28 cellular contexts compared by ENCODE assay signal in genomic region chr18:50179465-50179864, GRCh38. TPM values are rescaled to one million over a fixed set of nuclear protein-coding genes. Genes with fewer than 3 reads are reported as not detected.
DNase-seq lines count a peak whose midpoint lies in the region; ATAC-seq, FAIRE-seq and TF ChIP-seq lines count a peak whose summit lies in the region.
"Had no signal": no experiment of that assay in that cellular context is flagged by ENCODE, and none has a peak within 500 bp of the region (broad histone marks: within the 10 kb centered on the region; RNA-seq: fewer than 3 reads in every experiment).

No MANE protein-coding gene starts in this region.

- no peak overlapping the region for H2AK5ac ChIP-seq in H9 (ENCODE audit: insufficient read length, low read length)

- no peak overlapping the region for H4K8ac ChIP-seq in H9 (replicated peaks; ENCODE audit: insufficient read length, low read depth, low read length)

- peaks cover 5% of the 10 kb centered on the region; the same call in 1 of the 2 replicates for H3K27me3 Mint-ChIP-seq in H9 (ENCODE audit: low read depth)
- H3K27me3 Mint-ChIP-seq in activated T-cell treated with anti-CD3 and anti-CD28 coated beads, Interleukin-2, amount 50 U/mL, for 4 hours (ENCODE audit: low read depth) = peaks cover 32% of the 10 kb centered on the region

- no peak overlapping the region for H3K27ac ChIP-seq in HEK293 (ENCODE audit: extremely low read depth, low read depth, low read length)
- H3K27ac ChIP-seq in H9 (ENCODE audit: insufficient read length, low read depth, low read length) = no peak overlapping the region
- H3K27ac ChIP-seq in HepG2 (ENCODE audit: extremely low read length, insufficient read depth, low read length) = no peak overlapping the region
- H3K27ac ChIP-seq: BLaER1 had no signal

- H3K9me3 ChIP-seq in HEK293 (ENCODE audit: control insufficient read depth, insufficient read depth, low read depth, low read length) = no peaks in the 10 kb centered on the region
- no peaks in the 10 kb centered on the region for H3K9me3 ChIP-seq in H9 (ENCODE audit: control insufficient read depth, low read depth, low read length)
- H3K9me3 ChIP-seq in HepG2 (ENCODE audit: low read length) = no peaks in the 10 kb centered on the region
- H3K9me3 ChIP-seq: BE2C, BLaER1 had no signal

- H4K91ac ChIP-seq in H9 (ENCODE audit: insufficient read length, low read depth, low read length) = no peak overlapping the region

- no peak overlapping the region for H2BK15ac ChIP-seq in H9 (ENCODE audit: low read depth, low read length)

- H3K4me3 ChIP-seq in HEK293 (ENCODE audit: low read depth, low read length) (no peak overlapping the region), HepG2 (replicated peaks in 1 of 3; ENCODE audit: insufficient read depth in 1 of 3, low read depth in 2 of 3, low read length in 3 of 3) (no peak overlapping the region)
- H3K4me3 ChIP-seq: BLaER1 had no signal

- intact Hi-C loops in HepG2 (cut with micrococcal nuclease; ENCODE audit: unreplicated experiment) = no loop called here

- no peak for FAIRE-seq in HepG2 (lab: Jason Lieb, UNC)
- FAIRE-seq: A204.1, G401.6, GM12891, GM18507 had no signal

- H3K79me2 ChIP-seq in H9 (ENCODE audit: insufficient read depth, low read length) (no peaks in the 10 kb centered on the region), HepG2 (ENCODE audit: insufficient read depth, low read length) (peaks cover 1% of the 10 kb centered on the region)

- no peak overlapping the region for H3K4me3 Mint-ChIP-seq in stimulated activated effector memory CD8-positive, alpha-beta T cell treated with anti-CD3 and anti-CD28 coated beads, Interleukin-12 subunit alpha, Interleukin-12 subunit beta, amount 100 ng/mL, for 72 hours
- no peak overlapping the region for H3K4me3 Mint-ChIP-seq in H9
- no peak overlapping the region for H3K4me3 Mint-ChIP-seq in activated T-cell treated with anti-CD3 and anti-CD28 coated beads, Interleukin-2, amount 50 U/mL, for 4 hours
- H3K4me3 Mint-ChIP-seq: CD14-positive monocyte; CD4-positive, alpha-beta memory T cell; CD4-positive, CD25-positive, alpha-beta regulatory T cell; CD8-positive, alpha-beta memory T cell had no signal

- no peak overlapping the region for H3K14ac ChIP-seq in H9 (ENCODE audit: insufficient read depth, low read length)

- no peak overlapping the region for H2BK5ac ChIP-seq in H9 (ENCODE audit: insufficient read length, low read length)

- TF ChIP-seq POLR2A in HepG2 (IDR thresholded peaks at IDR 0.05; ENCODE audit: insufficient read depth in 1 of 2, low read depth in 2 of 2, low read length in 2 of 2) = no peak

- no peak overlapping the region for H3K18ac ChIP-seq in H9 (ENCODE audit: insufficient read length, low read depth, low read length)

- no peak overlapping the region for H3K56ac ChIP-seq in H9 (ENCODE audit: insufficient read length, low read depth, low read length)

- TF ChIP-seq EP300 in HepG2 (IDR thresholded peaks at IDR 0.05; ENCODE audit: low read depth in 2 of 2, low read length in 2 of 2) (no peak), HepG2 (CRISPR knock-in tag; IDR thresholded peaks at IDR 0.05; ENCODE audit: borderline replicate concordance) (no peak)

- no peak for TF ChIP-seq RAD21 in HepG2 (CRISPR knock-in tag; IDR thresholded peaks at IDR 0.05)

- H3K9ac ChIP-seq in H9 (ENCODE audit: extremely low read depth, insufficient read length, low read length) = no peak overlapping the region
- no peak overlapping the region for H3K9ac ChIP-seq in HepG2 (ENCODE audit: insufficient read depth, low read depth, low read length)
- H3K9ac ChIP-seq: BLaER1 had no signal

- H2BK12ac ChIP-seq in H9 (ENCODE audit: insufficient read length, low read depth, low read length) = no peak overlapping the region

- in situ Hi-C loops in GM13977 (cut with MboI; ENCODE audit: low pct_unique_long_range_greater_than_20kb, low sequenced_read_pairs, unreplicated experiment) (no loop called here), HepG2 (cut with HindIII; ENCODE audit: extremely low pct_ligation_motif_present, low pct_unique_long_range_greater_than_20kb) (no loop called here)

- H2BK20ac ChIP-seq in H9 (ENCODE audit: low read depth, low read length, poor library complexity, severe bottlenecking) = no peak overlapping the region

- DNase-seq in cerebellum (ENCODE audit: low spot score) (peak; percentile 70), pons (ENCODE audit: low spot score) (peak; percentile 7), H9 (no peak), GM13977 (ENCODE audit: low spot score) (no peak), HepG2 (ENCODE audit: low spot score) (no peak)
- no peak for DNase-seq in stimulated activated effector memory CD8-positive, alpha-beta T cell treated with anti-CD3 and anti-CD28 coated beads, Interleukin-12 subunit alpha, Interleukin-12 subunit beta, amount 100 ng/mL, for 72 hours (ENCODE audit: low spot score in 2 of 2)
- DNase-seq in activated T-cell treated with anti-CD3 and anti-CD28 coated beads, Interleukin-2, amount 50 U/mL, for 4 hours = no peak
- DNase-seq: 8988T; ACHN; BE2C; CD4-positive, alpha-beta memory T cell; CD4-positive, CD25-positive, alpha-beta regulatory T cell; CD8-positive, alpha-beta memory T cell; COR-L47; DMS 273 treated with DMSO at 0.1 percent for 48 hours; DMS153; DMS53; DMS79; DND-41; EL; GF-D8 had no signal

- H3K4me2 ChIP-seq in H9 (ENCODE audit: insufficient read depth, insufficient read length, low read length) (no peak overlapping the region), HepG2 (ENCODE audit: low read depth, low read length) (no peak overlapping the region)
- H3K4me2 ChIP-seq: BLaER1 had no signal

- CTCF ChIA-PET in HEK293 (lab: Yijun Ruan, JAX) = interaction anchor here (1.3 kb wide), 1 partner anchor 15 kb away, joined by 3 read pairs; the partner anchor contains the start of gene MYO5B
- CTCF ChIA-PET in HepG2 (lab: Yijun Ruan, JAX; ENCODE audit: low intra/inter-chr PET ratio, low total read pairs) = no interaction called here

- POLR2A ChIA-PET in HEK293 (lab: Yijun Ruan, JAX) = no interaction called here
- POLR2A ChIA-PET in HepG2 (lab: Yijun Ruan, JAX) = no interaction called here

- H3K36me3 ChIP-seq in HEK293 (ENCODE audit: control insufficient read depth in 2 of 2, insufficient read depth in 1 of 2, low read length in 2 of 2) = no peaks in the 10 kb centered on the region
- no peaks in the 10 kb centered on the region for H3K36me3 ChIP-seq in HepG2 (replicated peaks in 1 of 2; ENCODE audit: control insufficient read depth in 1 of 2, insufficient read depth in 2 of 2, low read length in 2 of 2)
- H3K36me3 ChIP-seq: BE2C, BLaER1 had no signal

- H4K20me1 ChIP-seq in H9 (ENCODE audit: control insufficient read depth, insufficient read depth, insufficient read length) (no peaks in the 10 kb centered on the region), HepG2 (ENCODE audit: insufficient read depth, low read length) (no peaks in the 10 kb centered on the region; the same call in 1 of the 2 replicates)
- H4K20me1 ChIP-seq: BLaER1 had no signal

- no peaks in the 10 kb centered on the region for H3K9me3 Mint-ChIP-seq in stimulated activated effector memory CD8-positive, alpha-beta T cell treated with anti-CD3 and anti-CD28 coated beads, Interleukin-12 subunit alpha, Interleukin-12 subunit beta, amount 100 ng/mL, for 72 hours
- no peaks in the 10 kb centered on the region for H3K9me3 Mint-ChIP-seq in H9
- no peaks in the 10 kb centered on the region for H3K9me3 Mint-ChIP-seq in activated T-cell treated with anti-CD3 and anti-CD28 coated beads, Interleukin-2, amount 50 U/mL, for 4 hours
- H3K9me3 Mint-ChIP-seq: CD4-positive, alpha-beta memory T cell; CD4-positive, CD25-positive, alpha-beta regulatory T cell; CD8-positive, alpha-beta memory T cell had no signal

- no peak overlapping the region for H3T11ph ChIP-seq in H9 (ENCODE audit: low read length)

- no peaks in the 10 kb centered on the region for H3K79me1 ChIP-seq in H9 (ENCODE audit: insufficient read depth, low read depth, low read length, poor library complexity, severe bottlenecking)

- no peak overlapping the region for H4K5ac ChIP-seq in H9 (ENCODE audit: insufficient read length, low read depth, low read length)

- H3K4me1 Mint-ChIP-seq in stimulated activated effector memory CD8-positive, alpha-beta T cell treated with anti-CD3 and anti-CD28 coated beads, Interleukin-12 subunit alpha, Interleukin-12 subunit beta, amount 100 ng/mL, for 72 hours = no peaks in the 10 kb centered on the region
- peaks cover 17 to 22% of the 10 kb centered on the region in 2 experiments for H3K4me1 Mint-ChIP-seq in H9
- no peaks in the 10 kb centered on the region for H3K4me1 Mint-ChIP-seq in activated T-cell treated with anti-CD3 and anti-CD28 coated beads, Interleukin-2, amount 50 U/mL, for 4 hours (ENCODE audit: low read depth)
- H3K4me1 Mint-ChIP-seq: CD14-positive monocyte; CD4-positive, alpha-beta memory T cell; CD4-positive, CD25-positive, alpha-beta regulatory T cell; CD8-positive, alpha-beta memory T cell had no signal

- no peak overlapping the region for H3K23ac ChIP-seq in H9 (ENCODE audit: insufficient read length, low read depth, low read length)

- no TSS peak for BruUV-seq in HepG2 (replicated peaks; lab: Mats Ljungman, UMichigan)

- peak; percentile 38 for ATAC-seq in stimulated activated effector memory CD8-positive, alpha-beta T cell treated with anti-CD3 and anti-CD28 coated beads, Interleukin-12 subunit alpha, Interleukin-12 subunit beta, amount 100 ng/mL, for 72 hours
- no peak for ATAC-seq in activated T-cell treated with anti-CD3 and anti-CD28 coated beads, Interleukin-2, amount 50 U/mL, for 4 hours
- no peak for ATAC-seq in HepG2

- TF ChIP-seq CTCF in HEK293 (tag by site-specific recombination; IDR thresholded peaks at IDR 0.05) (no peak), H9 (conservative IDR thresholded peaks at IDR 0.05) (no peak), GM13977 (IDR thresholded peaks at IDR 0.05; ENCODE audit: extremely low read depth, insufficient read depth, missing control alignments) (no peak), HepG2 (CRISPR knock-in tag; IDR thresholded peaks at IDR 0.05) (no peak)

- H2BK120ac ChIP-seq in H9 (ENCODE audit: low read depth, low read length, poor library complexity, severe bottlenecking) = no peak overlapping the region

- no peak overlapping the region for H2AFZ ChIP-seq in H9 (ENCODE audit: low read length)
- H2AFZ ChIP-seq in HepG2 (ENCODE audit: low read length) = no peak overlapping the region

- WGBS in H9 (ENCODE audit: extremely low coverage, insufficient read length, low lambda C conversion rate) = no CpG with 5 or more reads among the region's 2 CpGs
- WGBS in HepG2 (ENCODE audit: low lambda C conversion rate) = 100% methylated on average over 2 of the region's 2 CpGs

- H3K27ac Mint-ChIP-seq in stimulated activated effector memory CD8-positive, alpha-beta T cell treated with anti-CD3 and anti-CD28 coated beads, Interleukin-12 subunit alpha, Interleukin-12 subunit beta, amount 100 ng/mL, for 72 hours = no peak overlapping the region
- H3K27ac Mint-ChIP-seq in H9 = no peak overlapping the region
- H3K27ac Mint-ChIP-seq: CD4-positive, alpha-beta memory T cell; CD4-positive, CD25-positive, alpha-beta regulatory T cell; CD8-positive, alpha-beta memory T cell had no signal

- H3K4me1 ChIP-seq in HEK293 (ENCODE audit: control insufficient read depth, insufficient read depth, low read length) (peaks cover 25% of the 10 kb centered on the region), H9 (ENCODE audit: insufficient read depth, low read length) (no peaks in the 10 kb centered on the region; the same call in 1 of the 2 replicates), HepG2 (ENCODE audit: insufficient read depth, low read length) (peaks cover 12% of the 10 kb centered on the region)
- H3K4me1 ChIP-seq: BE2C had no signal

- no peaks in the 10 kb centered on the region for H3K23me2 ChIP-seq in H9 (ENCODE audit: insufficient read length, low read depth, low read length, poor library complexity, severe bottlenecking)

- H3K27me3 ChIP-seq in H9 (ENCODE audit: insufficient read depth, low read length) (no peaks in the 10 kb centered on the region), HepG2 (ENCODE audit: control insufficient read depth in 1 of 2, insufficient read depth in 2 of 2, low read length in 2 of 2) (no peaks in the 10 kb centered on the region)
- H3K27me3 ChIP-seq: BE2C, BLaER1 had no signal

- no peak overlapping the region for H3K4ac ChIP-seq in H9 (ENCODE audit: low read depth, low read length)

- H3K36me3 Mint-ChIP-seq in stimulated activated effector memory CD8-positive, alpha-beta T cell treated with anti-CD3 and anti-CD28 coated beads, Interleukin-12 subunit alpha, Interleukin-12 subunit beta, amount 100 ng/mL, for 72 hours = no peaks in the 10 kb centered on the region
- H3K36me3 Mint-ChIP-seq in H9 (ENCODE audit: insufficient read depth in 1 of 3, low read depth in 3 of 3) = no peaks in the 10 kb centered on the region
- no peaks in the 10 kb centered on the region for H3K36me3 Mint-ChIP-seq in activated T-cell treated with anti-CD3 and anti-CD28 coated beads, Interleukin-2, amount 50 U/mL, for 4 hours (ENCODE audit: insufficient read depth)
- H3K36me3 Mint-ChIP-seq: CD14-positive monocyte; CD4-positive, alpha-beta memory T cell; CD4-positive, CD25-positive, alpha-beta regulatory T cell; CD8-positive, alpha-beta memory T cell had no signal

RNA-seq across cellular contexts. Expression of gene MYO5B, which starts 15.5 kb away (rescaled TPM):
- total RNA-seq in cerebellum (5.5 TPM), H9 (2021) (9.0 and 9.3 TPM in 2 replicates), HepG2 (2016; rRNA removed; fragmentation: Illumina TruSeq; extraction: Trizol) (24.0 and 34.9 TPM in 2 replicates)
- under 1 TPM; 0.13 to 0.14 (median 0.13) TPM for total RNA-seq in activated T-cell treated with anti-CD3 and anti-CD28 coated beads, Interleukin-2, amount 50 U/mL, for 4 hours
- total RNA-seq in HepG2 (2016; cell fraction: cytosol; rRNA removed; fragmentation: Illumina TruSeq; extraction: Trizol; ENCODE audit: low read depth) = 3.5 TPM in 2 replicates
- 22.2 and 31.0 TPM in 2 replicates for total RNA-seq in HepG2 (2016; cell fraction: insoluble cytoplasmic fraction; rRNA removed; fragmentation: Illumina TruSeq; extraction: Trizol)
- 9.8 and 11.9 TPM in 2 replicates for total RNA-seq in HepG2 (2016; cell fraction: membrane; rRNA removed; fragmentation: Illumina TruSeq; extraction: Trizol)
- 18.1 and 21.7 TPM in 2 replicates for total RNA-seq in HepG2 (2016; cell fraction: nucleus; rRNA removed; fragmentation: Illumina TruSeq; extraction: Trizol)
- polyA plus RNA-seq in HepG2 (2011; rRNA removed) = 12.4 and 13.1 TPM in 2 replicates
- polyA plus RNA-seq in HepG2 (2011; cell fraction: cytosol; rRNA removed) = 10.8 and 12.5 TPM in 2 replicates
- polyA plus RNA-seq in HepG2 (2011; cell fraction: nucleus; rRNA removed) = 12.7 and 15.2 TPM in 2 replicates
- polyA plus RNA-seq in HepG2 (2012) = 9.7 and 12.2 TPM in 2 replicates
- 1.7 and 2.1 TPM in 2 replicates for polyA plus RNA-seq in HepG2 (2016; cell fraction: cytosol; fragmentation: Illumina TruSeq; extraction: Trizol; ENCODE audit: low read depth)
- polyA plus RNA-seq in HepG2 (2016; cell fraction: insoluble cytoplasmic fraction; fragmentation: Illumina TruSeq; extraction: Trizol; ENCODE audit: low read depth) = 35.5 and 36.8 TPM in 2 replicates
- polyA plus RNA-seq in HepG2 (2016; cell fraction: membrane; fragmentation: Illumina TruSeq; extraction: Trizol; ENCODE audit: low read depth) = 6.1 and 8.8 TPM in 2 replicates
- polyA plus RNA-seq in HepG2 (2016; cell fraction: nucleus; fragmentation: Illumina TruSeq; extraction: Trizol; ENCODE audit: insufficient read depth, low read depth) = 21.2 and 23.3 TPM in 2 replicates
- 24.8 and 28.9 TPM in 2 replicates for polyA minus RNA-seq in HepG2 (2011; rRNA and poly(A)+ RNA removed; ENCODE audit: low replicate concordance)
- 14.2 and 20.7 TPM in 2 replicates for polyA minus RNA-seq in HepG2 (2011; cell fraction: cytosol; rRNA and poly(A)+ RNA removed)
- 9.4 and 16.2 TPM in 2 replicates for polyA minus RNA-seq in HepG2 (2011; cell fraction: nucleus; rRNA and poly(A)+ RNA removed)
- total RNA-seq: CD4-positive, alpha-beta memory T cell; CD4-positive, CD25-positive, alpha-beta regulatory T cell had no signal
- polyA plus RNA-seq: CD14-positive monocyte; CD8-positive, alpha-beta memory T cell had no signal

Comparison
In these comparisons a context has a peak if more than half of its experiments do, and no peak if none do; other contexts are left out.
1. DNase-seq: peak in cerebellum (single experiment) and pons (single experiment); none in stimulated activated effector memory CD8-positive, alpha-beta T cell treated with anti-CD3 and anti-CD28 coated beads, Interleukin-12 subunit alpha, Interleukin-12 subunit beta, amount 100 ng/mL, for 72 hours (0 of 2), H9 (single experiment), activated T-cell treated with anti-CD3 and anti-CD28 coated beads, Interleukin-2, amount 50 U/mL, for 4 hours (single experiment), GM13977 (single experiment) and HepG2 (single experiment).
2. Of the 63 proteins assayed by ChIP-seq in both HepG2 and HEK293: peak only in HepG2: none; only in HEK293: PRDM10; in both: none; in neither: 62.